3 cellular contexts compared by ENCODE assay signal in the genomic region with DNA sequence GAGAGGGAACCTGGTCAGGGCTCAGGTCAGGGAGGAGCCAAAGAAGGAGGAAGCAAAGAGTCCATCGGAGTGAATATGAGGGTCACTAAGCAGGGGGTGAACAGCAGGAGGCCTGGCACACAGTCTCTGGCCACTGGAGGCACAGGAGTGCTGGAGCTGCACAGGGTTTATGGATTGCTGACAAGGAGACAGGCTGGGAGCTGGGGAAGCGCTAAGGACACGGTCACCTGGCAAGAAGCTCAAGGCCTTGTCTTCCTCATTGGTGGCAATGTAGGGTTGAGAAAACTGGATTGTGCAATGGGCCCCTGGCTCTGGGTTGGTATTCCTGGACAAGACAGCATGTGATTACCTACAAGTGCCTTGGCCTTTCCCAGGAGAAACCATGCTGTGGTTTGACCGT.
TF ChIP-seq lines count a peak whose summit lies in the region.

No MANE protein-coding gene starts in this region.

TF ChIP-seq in A549, 52 proteins besides CTCF, POLR2A, EP300 and RAD21:
- TF ChIP-seq TP53 (CRISPR knock-in tag; IDR thresholded peaks at IDR 0.05) (no peak), HOXA7 (CRISPR knock-in tag; IDR thresholded peaks at IDR 0.05) (no peak), MAZ (IDR thresholded peaks at IDR 0.05; ENCODE audit: borderline replicate concordance, low read depth, low read length) (no peak), MYC (IDR thresholded peaks at IDR 0.05; ENCODE audit: borderline replicate concordance, low read length) (no peak), SREBF2 (IDR thresholded peaks at IDR 0.05) (no peak), KDM5A (IDR thresholded peaks at IDR 0.05) (no peak), RARB (CRISPR knock-in tag; IDR thresholded peaks at IDR 0.05) (no peak), GATA3 (IDR thresholded peaks at IDR 0.05; ENCODE audit: borderline replicate concordance) (no peak), BHLHE40 (IDR thresholded peaks at IDR 0.05; ENCODE audit: low read depth, low read length) (no peak), HEYL (CRISPR knock-in tag; IDR thresholded peaks at IDR 0.05) (no peak), CHD4 (IDR thresholded peaks at IDR 0.05; ENCODE audit: borderline replicate concordance) (no peak), SMC3 (IDR thresholded peaks at IDR 0.05) (no peak), NPAS2 (CRISPR knock-in tag; IDR thresholded peaks at IDR 0.05; ENCODE audit: borderline replicate concordance) (no peak), RFX5 (IDR thresholded peaks at IDR 0.05) (no peak)
- TF ChIP-seq, protein P1, sequence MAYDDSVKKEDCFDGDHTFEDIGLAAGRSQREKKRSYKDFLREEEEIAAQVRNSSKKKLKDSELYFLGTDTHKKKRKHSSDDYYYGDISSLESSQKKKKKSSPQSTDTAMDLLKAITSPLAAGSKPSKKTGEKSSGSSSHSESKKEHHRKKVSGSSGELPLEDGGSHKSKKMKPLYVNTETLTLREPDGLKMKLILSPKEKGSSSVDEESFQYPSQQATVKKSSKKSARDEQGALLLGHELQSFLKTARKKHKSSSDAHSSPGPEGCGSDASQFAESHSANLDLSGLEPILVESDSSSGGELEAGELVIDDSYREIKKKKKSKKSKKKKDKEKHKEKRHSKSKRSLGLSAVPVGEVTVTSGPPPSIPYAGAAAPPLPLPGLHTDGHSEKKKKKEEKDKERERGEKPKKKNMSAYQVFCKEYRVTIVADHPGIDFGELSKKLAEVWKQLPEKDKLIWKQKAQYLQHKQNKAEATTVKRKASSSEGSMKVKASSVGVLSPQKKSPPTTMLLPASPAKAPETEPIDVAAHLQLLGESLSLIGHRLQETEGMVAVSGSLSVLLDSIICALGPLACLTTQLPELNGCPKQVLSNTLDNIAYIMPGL (CRISPR knock-in tag; IDR thresholded peaks at IDR 0.05; ENCODE audit: borderline replicate concordance), result no peak

TF ChIP-seq in IMR-90, 13 proteins besides CTCF, POLR2A, EP300 and RAD21:
- TF ChIP-seq NFE2L2 (IDR thresholded peaks at IDR 0.05; ENCODE audit: low read depth, low read length) (no peak), CEBPB (IDR thresholded peaks at IDR 0.05; ENCODE audit: low read depth, low read length) (0 out of 2 replicates have a peak, but pooled peaks have one; percentile 33)

TF ChIP-seq in K562, 482 proteins besides CTCF, POLR2A, EP300 and RAD21:
- TF ChIP-seq CEBPB (tag; IDR thresholded peaks at IDR 0.05), result 0 out of 2 replicates have a peak, but pooled peaks have one; percentile 33
- TF ChIP-seq, protein P2, sequence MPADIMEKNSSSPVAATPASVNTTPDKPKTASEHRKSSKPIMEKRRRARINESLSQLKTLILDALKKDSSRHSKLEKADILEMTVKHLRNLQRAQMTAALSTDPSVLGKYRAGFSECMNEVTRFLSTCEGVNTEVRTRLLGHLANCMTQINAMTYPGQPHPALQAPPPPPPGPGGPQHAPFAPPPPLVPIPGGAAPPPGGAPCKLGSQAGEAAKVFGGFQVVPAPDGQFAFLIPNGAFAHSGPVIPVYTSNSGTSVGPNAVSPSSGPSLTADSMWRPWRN (IDR thresholded peaks at IDR 0.05; ENCODE audit: low read depth), result no peak
